8 cellular contexts compared by ENCODE assay signal in the genomic region with DNA sequence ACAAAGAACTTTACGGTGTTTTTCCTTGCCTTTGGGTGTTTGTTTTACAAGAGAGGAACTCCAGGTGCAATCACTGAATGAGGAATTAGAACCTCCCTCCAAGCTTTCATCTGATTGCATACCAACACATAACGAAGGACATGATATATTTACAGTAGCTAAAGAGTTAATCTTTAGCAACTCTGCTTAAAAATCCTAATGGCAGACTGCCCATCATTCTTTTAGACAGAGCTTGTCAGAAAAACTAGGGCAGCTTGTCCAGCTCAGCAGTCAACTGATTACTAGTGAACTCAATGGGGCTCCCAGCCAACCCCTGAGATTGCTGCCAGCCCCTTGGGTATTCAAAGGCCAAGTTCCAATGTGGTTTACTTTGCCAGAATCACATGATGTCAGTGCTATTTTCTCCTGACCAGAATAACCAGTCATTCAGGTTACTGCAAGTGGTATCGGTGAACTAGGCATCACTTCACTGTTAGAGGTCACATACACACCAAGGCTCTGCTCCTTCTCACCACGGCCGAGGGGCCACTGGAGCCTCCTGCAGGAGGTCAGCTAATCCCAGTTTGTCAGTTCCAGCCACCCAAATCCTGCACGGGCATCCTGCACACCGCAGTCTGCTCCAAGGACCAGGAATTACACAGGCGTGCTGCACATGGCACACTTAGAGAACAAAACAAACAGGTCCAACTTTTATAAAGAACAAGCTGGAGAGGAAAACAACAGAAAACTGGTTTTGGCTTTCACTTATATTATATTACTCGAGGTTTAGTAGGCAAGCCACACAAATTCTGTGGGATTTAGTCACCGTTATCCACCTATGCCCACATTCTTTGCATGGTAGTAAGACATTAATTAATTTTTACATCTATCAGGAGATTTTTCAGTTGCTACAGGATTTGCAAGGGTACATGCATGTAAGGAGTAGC.
DNase-seq lines count a peak whose midpoint lies in the region; TF ChIP-seq lines count a peak whose summit lies in the region.

No MANE protein-coding gene starts in this region.

- H3K27ac ChIP-seq in epithelial cell of prostate: peak overlapping the region; percentile 83
- H3K27ac ChIP-seq in MM.1S (ENCODE audit: low read length): no peak overlapping the region

- no peaks in the 10 kb centered on the region for H3K36me3 ChIP-seq in MM.1S (replicated peaks; ENCODE audit: insufficient read depth, low read length)

- H3K9me3 ChIP-seq in MM.1S (replicated peaks; ENCODE audit: insufficient read depth, low read length): no peaks in the 10 kb centered on the region

- H3K9ac ChIP-seq in MM.1S (ENCODE audit: low read length): no peak overlapping the region

- H3F3A ChIP-seq in MM.1S (ENCODE audit: insufficient read depth, low read length): no peaks in the 10 kb centered on the region

- H2AFZ ChIP-seq in MM.1S (ENCODE audit: low read length): no peak overlapping the region

- no peak overlapping the region for H3K4me2 ChIP-seq in MM.1S (ENCODE audit: low read depth, low read length)

- no peaks in the 10 kb centered on the region for H3K79me2 ChIP-seq in MM.1S (ENCODE audit: low read length)

- no peaks in the 10 kb centered on the region for H3K27me3 ChIP-seq in MM.1S (replicated peaks; ENCODE audit: insufficient read depth, low read length)

- DNase-seq in DMS79 treated with DMSO at 0.1 percent for 48 hours (lab: John Stamatoyannopoulos, UW) (peak; percentile 92), NCI-H526 treated with DMSO at 0.1 percent for 48 hours (lab: John Stamatoyannopoulos, UW) (peak; percentile 49), epithelial cell of prostate (ENCODE audit: low read depth, low spot score) (peak; percentile 86), mucosa of gallbladder (ENCODE audit: low spot score) (peak; percentile 93), mesenteric fat pad (ENCODE audit: low spot score) (no peak), MM.1S (no peak), NOMO-1 treated with dmso at 0.1 percent for 144 hours (lab: John Stamatoyannopoulos, UW; ENCODE audit: unreplicated experiment) (no peak)
- no peak for DNase-seq in activated CD4-positive, alpha-beta T cell treated with anti-CD3 and anti-CD28 coated beads, Interleukin-2, amount 50 U/mL, for 48 hours

- no peaks in the 10 kb centered on the region for H4K20me1 ChIP-seq in MM.1S (ENCODE audit: insufficient read depth, low read length)

- no peak for TF ChIP-seq CTCF in MM.1S (IDR thresholded peaks at IDR 0.05; ENCODE audit: low read length)

- H3K4me3 ChIP-seq in MM.1S (ENCODE audit: low read length): no peak overlapping the region

- H3K9me2 ChIP-seq in MM.1S (replicated peaks; ENCODE audit: insufficient read depth, low read length): no peaks in the 10 kb centered on the region

- no peaks in the 10 kb centered on the region for H3K4me1 ChIP-seq in MM.1S (ENCODE audit: low read length)

Comparison
In these comparisons a context has a peak if more than half of its experiments do, and no peak if none do; other contexts are left out.
1. DNase-seq: peak in DMS79 treated with DMSO at 0.1 percent for 48 hours (single experiment), NCI-H526 treated with DMSO at 0.1 percent for 48 hours (single experiment), epithelial cell of prostate (single experiment) and mucosa of gallbladder (single experiment); none in mesenteric fat pad (single experiment), activated CD4-positive, alpha-beta T cell treated with anti-CD3 and anti-CD28 coated beads, Interleukin-2, amount 50 U/mL, for 48 hours (0 of 2), MM.1S (single experiment) and NOMO-1 treated with dmso at 0.1 percent for 144 hours (single experiment).